ENCODE assay signal across 31 cellular contexts in genomic region chr9:87910821-87911220, GRCh38. TPM values are rescaled to one million over a fixed set of nuclear protein-coding genes. Genes with fewer than 3 reads are reported as not detected.
"Had no signal": no experiment of that assay in that cellular context is flagged by ENCODE, and none has a peak within 500 bp of the region (broad histone marks: within the 10 kb centered on the region; RNA-seq: fewer than 3 reads in every experiment).

No MANE protein-coding gene starts in this region.

- ATAC-seq: gastrocnemius medialis, heart left ventricle, left lung had no signal

- DNase-seq: activated CD4-positive, alpha-beta T cell treated with anti-CD3 and anti-CD28 coated beads, Interleukin-2, amount 50 U/mL, for 1 hour; activated CD4-positive, CD25-positive, alpha-beta regulatory T cell treated with anti-CD3 and anti-CD28 coated beads, Interleukin-2, amount 50 U/mL, for 72 hours; activated CD8-positive, alpha-beta memory T cell treated with anti-CD3 and anti-CD28 coated beads for 24 hours; activated CD8-positive, alpha-beta memory T cell treated with anti-CD3 and anti-CD28 coated beads, Interleukin-2, amount 50 U/mL, for 48 hours; activated effector memory CD4-positive, alpha-beta T cell treated with anti-CD3 and anti-CD28 coated beads, Interleukin-2, amount 50 U/mL, for 16 hours; activated naive CD4-positive, alpha-beta T cell treated with anti-CD3 and anti-CD28 coated beads, Interleukin-2, amount 50 U/mL, for 16 hours; activated T-cell treated with anti-CD3 and anti-CD28 coated beads, Interleukin-2, amount 50 U/mL, for 48 hours; cerebellar nuclear complex; effector memory CD4-positive, alpha-beta T cell; gastrocnemius medialis; heart left ventricle; left lung; nephron progenitor cell; occipital lobe; posterior cingulate gyrus; stimulated activated CD4-positive, alpha-beta T cell treated with anti-CD3 and anti-CD28 coated beads, Interleukin-12 subunit alpha, Interleukin-12 subunit beta, amount 100 ng/mL, for 4 hours; stimulated activated CD4-positive, alpha-beta T cell treated with anti-CD3 and anti-CD28 coated beads, Interleukin-1b, Interleukin-23, amount 100 ng/mL, for 48 hours; stimulated activated naive CD4-positive, alpha-beta T cell treated with Interleukin-2 at 50 U/mL for 16 hours; thyroid gland had no signal

- H3K27ac Mint-ChIP-seq: dendritic cell treated with granulocyte-macrophage colony-stimulating factor and Interleukin-4, amounts not matched to agents 40 ng/mL and 50 ng/mL, for 4 days; nephron progenitor cell had no signal

- H3K4me3 Mint-ChIP-seq: dendritic cell treated with granulocyte-macrophage colony-stimulating factor and Interleukin-4, amounts not matched to agents 40 ng/mL and 50 ng/mL, for 4 days; nephron progenitor cell had no signal

- H3K4me3 ChIP-seq: gastrocnemius medialis, heart left ventricle, left lung, thyroid gland had no signal

- H3K4me1 ChIP-seq: gastrocnemius medialis, heart left ventricle, left lung, thyroid gland had no signal

- H3K27me3 ChIP-seq: gastrocnemius medialis, heart left ventricle, left lung, thyroid gland had no signal

- H3K27ac ChIP-seq: gastrocnemius medialis, heart left ventricle, left lung, thyroid gland, VCaP had no signal

- H3K9me3 Mint-ChIP-seq: dendritic cell treated with granulocyte-macrophage colony-stimulating factor and Interleukin-4, amounts not matched to agents 40 ng/mL and 50 ng/mL, for 4 days had no signal

- H3K4me1 Mint-ChIP-seq: nephron progenitor cell had no signal

- H3K9me3 ChIP-seq: gastrocnemius medialis, thyroid gland had no signal

- H3K36me3 ChIP-seq: gastrocnemius medialis, heart left ventricle, left lung, thyroid gland had no signal

RNA-seq across cellular contexts. Expression of gene SPATA31C1, which starts 6.9 kb away (rescaled TPM):
- total RNA-seq: bronchial epithelial cell, endothelial cell of umbilical vein, fibroblast of lung, gastrocnemius medialis, heart left ventricle, kidney epithelial cell, left lung, lung microvascular endothelial cell, myocyte, occipital lobe, renal cortical epithelial cell, subcutaneous adipose tissue, thyroid gland, ureter had no signal
- polyA plus RNA-seq: adipose tissue, endothelial cell of umbilical vein, fibroblast of lung, heart left ventricle had no signal

RNA-seq across cellular contexts. Expression of gene SPATA31E1, which starts 28.1 kb away (rescaled TPM):
- total RNA-seq: bronchial epithelial cell, endothelial cell of umbilical vein, fibroblast of lung, gastrocnemius medialis, heart left ventricle, kidney epithelial cell, left lung, lung microvascular endothelial cell, myocyte, occipital lobe, renal cortical epithelial cell, subcutaneous adipose tissue, ureter had no signal
- polyA plus RNA-seq: adipose tissue, endothelial cell of umbilical vein, fibroblast of lung, heart left ventricle had no signal
